9 cellular contexts compared by ENCODE assay signal in genomic region chr1:15758953-15759661, GRCh38.
DNase-seq lines count a peak whose midpoint lies in the region; ATAC-seq and TF ChIP-seq lines count a peak whose summit lies in the region.
"Had no signal": no experiment of that assay in that cellular context is flagged by ENCODE, and none has a peak within 500 bp of the region (broad histone marks: within the 10 kb centered on the region; RNA-seq: fewer than 3 reads in every experiment).

No MANE protein-coding gene starts in this region.

- DNase-seq in HFF-Myc (ENCODE audit: extremely low read depth, low read depth) (no peak), astrocyte of the hippocampus (ENCODE audit: low read depth, low spot score) (peak; percentile 55), dedifferentiated amniotic fluid mesenchymal stem cell (ENCODE audit: extremely low spot score) (no peak), cerebellar nuclear complex (lab: John Stamatoyannopoulos, UW) (no peak), kidney glomerular epithelial cell (lab: John Stamatoyannopoulos, UW) (no peak)

- H3K27me3 ChIP-seq in iPS-15b (ENCODE audit: control insufficient read depth, insufficient read depth, low read length), result no peaks in the 10 kb centered on the region

- ATAC-seq in HG03108 (IDR thresholded peaks at IDR 0.05; ENCODE audit: unreplicated experiment), result no peak
- ATAC-seq: HCT116 had no signal

- H3K4me1 ChIP-seq in iPS-15b (ENCODE audit: control insufficient read depth, insufficient read depth, low read length), result peaks cover 23% of the 10 kb centered on the region

- H3K9ac ChIP-seq in iPS-15b (ENCODE audit: low read depth, low read length), result peak overlapping the region; percentile 83

- H3K36me3 ChIP-seq in iPS-15b (ENCODE audit: control insufficient read depth, insufficient read depth, low read length), result no peaks in the 10 kb centered on the region

- H3K27ac ChIP-seq in skin epidermis, result peak overlapping the region; percentile 48 to 95 (median 83)

- no peaks in the 10 kb centered on the region for H3K9me3 ChIP-seq in iPS-15b (ENCODE audit: control insufficient read depth, insufficient read depth, low read length)

- no peak for TF ChIP-seq CTCF in HFF-Myc (IDR thresholded peaks at IDR 0.05; ENCODE audit: low read depth, low read length, missing control alignments)

- H3K4me3 ChIP-seq in HFF-Myc (replicated peaks; ENCODE audit: low read depth, low read length) (peak overlapping the region; percentile 61), iPS-15b (ENCODE audit: low read depth, low read length) (peak overlapping the region; percentile 71), skin epidermis (peak overlapping the region; percentile 34 to 78 (median 67))
